Comparison of ENCODE assay signal across 6 cellular contexts in the genomic region with DNA sequence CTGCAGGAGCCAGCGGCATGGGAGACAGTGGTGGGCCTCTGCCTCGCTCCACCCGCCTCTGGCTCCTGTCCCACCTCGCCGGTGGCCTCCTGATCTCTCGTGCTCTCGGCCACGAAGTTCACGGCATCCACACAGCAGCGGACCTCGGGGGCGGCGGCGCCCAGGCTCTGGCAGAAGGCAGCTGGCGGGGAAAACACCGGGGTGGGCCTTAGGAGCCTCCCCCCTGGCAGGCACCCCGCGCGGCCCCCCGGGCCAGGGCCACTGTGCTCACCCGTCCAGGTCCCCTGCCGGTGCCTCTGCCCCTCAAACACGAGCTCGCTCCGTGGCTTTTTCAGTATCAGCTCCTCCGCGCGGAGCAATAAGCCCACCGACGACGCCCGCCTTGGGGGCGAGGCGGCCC. TPM values are rescaled to one million over a fixed set of nuclear protein-coding genes. Genes with fewer than 3 reads are reported as not detected.
DNase-seq lines count a peak whose midpoint lies in the region; ATAC-seq and TF ChIP-seq lines count a peak whose summit lies in the region.

No MANE protein-coding gene starts in this region.

- H3K9me2 ChIP-seq in GM23338 (ENCODE audit: insufficient read depth), result no peaks in the 10 kb centered on the region

- no peaks in the 10 kb centered on the region for H3K9me3 ChIP-seq in parathyroid adenoma (ENCODE audit: control insufficient read depth, low read length)

- H3K4me2 ChIP-seq in GM23338 (peak overlapping the region; percentile 95), parathyroid adenoma (ENCODE audit: low read length) (peak overlapping the region; percentile 72)

- peak overlapping the region; percentile 72 for H3K4me3 Mint-ChIP-seq in GM23338

- H3K4me1 Mint-ChIP-seq in GM23338, result peaks cover 26% of the 10 kb centered on the region

- TF ChIP-seq CTCF in GM23338 (conservative IDR thresholded peaks at IDR 0.05; ENCODE audit: low read depth in 2 of 2) (no peak), choroid plexus epithelial cell (conservative IDR thresholded peaks at IDR 0.05; ENCODE audit: low read depth, low read length) (no peak), parathyroid adenoma (IDR thresholded peaks at IDR 0.05) (no peak)

- peaks cover 33% of the 10 kb centered on the region for H3K27me3 Mint-ChIP-seq in GM23338 (ENCODE audit: insufficient read depth, low read depth, poor library complexity)

- no peaks in the 10 kb centered on the region for H3K9me3 Mint-ChIP-seq in GM23338

- 0 out of 2 replicates have a peak, but pooled peaks cover 5% of the 10 kb centered on the region for H3K4me1 ChIP-seq in GM23338 (ENCODE audit: insufficient read depth)
- H3K4me1 ChIP-seq in parathyroid adenoma, result peaks cover 10% of the 10 kb centered on the region

- H4K20me1 ChIP-seq in GM23338 (replicated peaks; ENCODE audit: insufficient read depth), result no peaks in the 10 kb centered on the region

- H3K27me3 ChIP-seq in GM23338 (ENCODE audit: insufficient read depth), result peaks cover 9% of the 10 kb centered on the region
- H3K27me3 ChIP-seq in parathyroid adenoma (ENCODE audit: control insufficient read depth, insufficient read depth, low read length), result no peaks in the 10 kb centered on the region

- no peak overlapping the region for H3K27ac Mint-ChIP-seq in GM23338

- H3K36me3 ChIP-seq in GM23338 (ENCODE audit: insufficient read depth) (no peaks in the 10 kb centered on the region; the same call in 1 of the 2 replicates), parathyroid adenoma (ENCODE audit: control insufficient read depth, insufficient read depth, low read length) (no peaks in the 10 kb centered on the region)

- no peak overlapping the region for H3K27ac ChIP-seq in GM23338 (ENCODE audit: low read depth)
- no peak overlapping the region for H3K27ac ChIP-seq in parathyroid adenoma

- peaks cover 14% of the 10 kb centered on the region; the same call in 2 of the 3 replicates for H3K36me3 Mint-ChIP-seq in GM23338 (ENCODE audit: low read depth)

- no peak for ATAC-seq in GM23338
- no peak for ATAC-seq in GM19467 (IDR thresholded peaks at IDR 0.05; ENCODE audit: unreplicated experiment)
- ATAC-seq in HG03039 (IDR thresholded peaks at IDR 0.05; ENCODE audit: unreplicated experiment), result no peak

- peak overlapping the region; percentile 77 for H3K4me3 ChIP-seq in GM23338
- peak overlapping the region; percentile 56 for H3K4me3 ChIP-seq in choroid plexus epithelial cell (ENCODE audit: low read depth, low read length)
- H3K4me3 ChIP-seq in parathyroid adenoma (ENCODE audit: low read depth, low read length), result peak overlapping the region; percentile 53

- H3K79me2 ChIP-seq in GM23338 (replicated peaks; ENCODE audit: insufficient read depth) (no peaks in the 10 kb centered on the region), parathyroid adenoma (no peaks in the 10 kb centered on the region)

- peaks cover 37% of the 10 kb centered on the region for H3F3A ChIP-seq in GM23338 (replicated peaks; ENCODE audit: low read depth)

- H3K9ac ChIP-seq in parathyroid adenoma, result no peak overlapping the region

- no peak overlapping the region for H2AFZ ChIP-seq in GM23338
- peak overlapping the region; percentile 70 for H2AFZ ChIP-seq in parathyroid adenoma

- no peak for DNase-seq in GM23338 (ENCODE audit: low spot score)
- no peak for DNase-seq in choroid plexus epithelial cell (ENCODE audit: low read depth)
- no peak for DNase-seq in NCI-H1092 (lab: John Stamatoyannopoulos, UW)

TF ChIP-seq in GM23338, 12 proteins besides CTCF, POLR2A, EP300 and RAD21 (continues in another document):
- TF ChIP-seq ZNF114 (CRISPR knock-in tag; IDR thresholded peaks at IDR 0.05), result no peak
- TF ChIP-seq, protein P1, sequence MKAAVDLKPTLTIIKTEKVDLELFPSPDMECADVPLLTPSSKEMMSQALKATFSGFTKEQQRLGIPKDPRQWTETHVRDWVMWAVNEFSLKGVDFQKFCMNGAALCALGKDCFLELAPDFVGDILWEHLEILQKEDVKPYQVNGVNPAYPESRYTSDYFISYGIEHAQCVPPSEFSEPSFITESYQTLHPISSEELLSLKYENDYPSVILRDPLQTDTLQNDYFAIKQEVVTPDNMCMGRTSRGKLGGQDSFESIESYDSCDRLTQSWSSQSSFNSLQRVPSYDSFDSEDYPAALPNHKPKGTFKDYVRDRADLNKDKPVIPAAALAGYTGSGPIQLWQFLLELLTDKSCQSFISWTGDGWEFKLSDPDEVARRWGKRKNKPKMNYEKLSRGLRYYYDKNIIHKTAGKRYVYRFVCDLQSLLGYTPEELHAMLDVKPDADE (IDR thresholded peaks at IDR 0.05), result no peak
- no peak for TF ChIP-seq NANOG (IDR thresholded peaks at IDR 0.05; ENCODE audit: borderline replicate concordance)
- TF ChIP-seq REST (IDR thresholded peaks at IDR 0.05; ENCODE audit: unreplicated experiment), result no peak
- TF ChIP-seq STAT1 (IDR thresholded peaks at IDR 0.05; ENCODE audit: unreplicated experiment), result no peak
- no peak for TF ChIP-seq CREB1 (CRISPR knock-in tag; IDR thresholded peaks at IDR 0.05; ENCODE audit: low read depth)
- no peak for TF ChIP-seq EZH2 (IDR thresholded peaks at IDR 0.05; ENCODE audit: low read depth, unreplicated experiment)
- no peak for TF ChIP-seq EZH2phosphoT487 (IDR thresholded peaks at IDR 0.05; ENCODE audit: unreplicated experiment)
- TF ChIP-seq ZNF331 (CRISPR knock-in tag; IDR thresholded peaks at IDR 0.05; ENCODE audit: low read depth), result no peak
- no peak for TF ChIP-seq POLR2AphosphoS5 (IDR thresholded peaks at IDR 0.05; ENCODE audit: low read depth)
- TF ChIP-seq JUNB (IDR thresholded peaks at IDR 0.05; ENCODE audit: unreplicated experiment), result no peak

RNA-seq across cellular contexts. Expression of gene C17orf107, which starts 0.4 kb away (rescaled TPM):
- 3.6 and 5.9 TPM in 2 replicates for total RNA-seq in GM23338 (2014; rRNA removed; shearing (Covaris generic))
- 0.78 and 1.9 TPM in 2 replicates for polyA plus RNA-seq in GM23338 (2016; fragmentation: Nextera tagmentation; extraction: Ambion mirVana)

RNA-seq across cellular contexts. Expression of gene CHRNE, which starts 4.0 kb away (rescaled TPM):
- 0.23 and 1.2 TPM in 2 replicates for total RNA-seq in GM23338 (2014; rRNA removed; shearing (Covaris generic))
- 0.24 and 0.50 TPM in 2 replicates for polyA plus RNA-seq in GM23338 (2016; fragmentation: Nextera tagmentation; extraction: Ambion mirVana)

RNA-seq across cellular contexts. Expression of gene GP1BA, which starts 33.1 kb away (rescaled TPM):
- not detected in 2 replicates for total RNA-seq in GM23338 (2014; rRNA removed; shearing (Covaris generic))
- 0.14 and 0.24 TPM in 2 replicates for polyA plus RNA-seq in GM23338 (2016; fragmentation: Nextera tagmentation; extraction: Ambion mirVana)

RNA-seq across cellular contexts. Expression of gene SLC25A11, which starts 40.9 kb away (rescaled TPM):
- total RNA-seq in GM23338 (2014; rRNA removed; shearing (Covaris generic)), result 70.4 and 73.6 TPM in 2 replicates
- polyA plus RNA-seq in GM23338 (2016; fragmentation: Nextera tagmentation; extraction: Ambion mirVana), result 35.7 and 37.8 TPM in 2 replicates

RNA-seq across cellular contexts. Expression of gene RNF167, which starts 41.1 kb away (rescaled TPM):
- total RNA-seq in GM23338 (2014; rRNA removed; shearing (Covaris generic)), result 84.4 and 87.0 TPM in 2 replicates
- polyA plus RNA-seq in GM23338 (2016; fragmentation: Nextera tagmentation; extraction: Ambion mirVana), result 60.1 and 61.2 TPM in 2 replicates
